8 cellular contexts compared by ENCODE assay signal in genomic region chr12:89706551-89707348, GRCh38. TPM values are rescaled to one million over a fixed set of nuclear protein-coding genes. Genes with fewer than 3 reads are reported as not detected.
DNase-seq lines count a peak whose midpoint lies in the region; ATAC-seq and TF ChIP-seq lines count a peak whose summit lies in the region.

No MANE protein-coding gene starts in this region.

- POLR2A ChIA-PET in Caco-2 (lab: Charles Lee), result no interaction called here
- POLR2A ChIA-PET in activated CD4-positive, alpha-beta memory T cell treated with anti-CD3 and anti-CD28 coated beads for 36 hours (lab: Charles Lee), result interaction anchor here (0.7 kb wide), 1 partner anchor 761 kb away, joined by 3 read pairs; no protein-coding TSS in a partner anchor

- H3K27ac Mint-ChIP-seq in Caco-2 (ENCODE audit: unreplicated experiment), result peak overlapping the region; percentile 77
- H3K27ac Mint-ChIP-seq in activated CD4-positive, alpha-beta memory T cell treated with anti-CD3 and anti-CD28 coated beads for 36 hours, result peak overlapping the region; percentile 84

- H3K27me3 ChIP-seq in Caco-2 (replicated peaks; ENCODE audit: control insufficient read depth, insufficient read depth, low read length) (no peaks in the 10 kb centered on the region), HUES6 (ENCODE audit: control insufficient read depth, insufficient read depth, low read length) (peaks cover 42% of the 10 kb centered on the region)

- peaks cover 31% of the 10 kb centered on the region for H3K4me1 ChIP-seq in Caco-2
- H3K4me1 ChIP-seq in HUES6 (ENCODE audit: control insufficient read depth, insufficient read depth, low read length), result peaks cover 6% of the 10 kb centered on the region; the same call in 1 of the 2 replicates

- H3K4me1 Mint-ChIP-seq in Caco-2 (ENCODE audit: low read depth, unreplicated experiment), result peaks cover 24% of the 10 kb centered on the region
- H3K4me1 Mint-ChIP-seq in activated CD4-positive, alpha-beta memory T cell treated with anti-CD3 and anti-CD28 coated beads for 36 hours (ENCODE audit: low read depth), result peaks cover 55% of the 10 kb centered on the region

- TF ChIP-seq CTCF in Caco-2 (IDR thresholded peaks at IDR 0.05; ENCODE audit: insufficient read depth in 1 of 2, low read depth in 1 of 2, low read length in 1 of 2, severe bottlenecking in 1 of 2, unreplicated experiment in 1 of 2), result no peak

- H3K4me3 ChIP-seq in Caco-2 (ENCODE audit: low read depth, low read length), result peak overlapping the region; percentile 98
- H3K4me3 ChIP-seq in HUES6 (ENCODE audit: low read depth, low read length), result peak overlapping the region; percentile 83
- peak overlapping the region; percentile 95 for H3K4me3 ChIP-seq in skeletal muscle cell (ENCODE audit: low read depth, low read length)

- H3K27me3 Mint-ChIP-seq in Caco-2 (ENCODE audit: insufficient read depth, unreplicated experiment), result no peaks in the 10 kb centered on the region
- no peaks in the 10 kb centered on the region for H3K27me3 Mint-ChIP-seq in activated CD4-positive, alpha-beta memory T cell treated with anti-CD3 and anti-CD28 coated beads for 36 hours

- H3K9me3 Mint-ChIP-seq in Caco-2 (ENCODE audit: unreplicated experiment), result no peaks in the 10 kb centered on the region
- no peaks in the 10 kb centered on the region for H3K9me3 Mint-ChIP-seq in activated CD4-positive, alpha-beta memory T cell treated with anti-CD3 and anti-CD28 coated beads for 36 hours

- intact Hi-C loops in Caco-2 (cut with micrococcal nuclease; ENCODE audit: unreplicated experiment) (loop anchor here (1.0 to 10.0 kb wide), 5 partner anchors 44 to 396 kb away; partner anchors contain the start of gene DUSP6), head of caudate nucleus (cut with DNase I) (loop anchor here (5.0 kb wide), 1 partner anchor 159 kb away; no protein-coding TSS in a partner anchor)
- intact Hi-C loops in activated CD4-positive, alpha-beta memory T cell treated with anti-CD3 and anti-CD28 coated beads for 36 hours (cut with micrococcal nuclease), result loop anchor here (2.0 to 5.0 kb wide), 5 partner anchors 70 to 396 kb away; no protein-coding TSS in a partner anchor

- H3K4me3 Mint-ChIP-seq in Caco-2 (ENCODE audit: unreplicated experiment), result peak overlapping the region; percentile 79
- H3K4me3 Mint-ChIP-seq in activated CD4-positive, alpha-beta memory T cell treated with anti-CD3 and anti-CD28 coated beads for 36 hours, result peak overlapping the region; percentile 94

- DNase-seq in Caco-2, result peak in 1 of 2 experiments; percentile 4
- no peak for DNase-seq in activated CD4-positive, alpha-beta memory T cell treated with anti-CD3 and anti-CD28 coated beads for 36 hours
- peak; percentile 29 to 77 (median 58) for DNase-seq in head of caudate nucleus
- DNase-seq in skeletal muscle cell (ENCODE audit: low read depth), result no peak
- no peak for DNase-seq in NOMO-1 (lab: John Stamatoyannopoulos, UW; ENCODE audit: unreplicated experiment in 2 of 2)
- DNase-seq in GM19240 (ENCODE audit: insufficient read length, low spot score), result no peak

- no peak overlapping the region for H3K27ac ChIP-seq in HUES6 (ENCODE audit: low read depth, low read length)

- peaks cover 15% of the 10 kb centered on the region for H3K36me3 Mint-ChIP-seq in Caco-2 (ENCODE audit: insufficient read depth, unreplicated experiment)
- H3K36me3 Mint-ChIP-seq in activated CD4-positive, alpha-beta memory T cell treated with anti-CD3 and anti-CD28 coated beads for 36 hours, result peaks cover 1% of the 10 kb centered on the region

- no peak for ATAC-seq in GM19452 (IDR thresholded peaks at IDR 0.05; ENCODE audit: unreplicated experiment)

- peak overlapping the region; percentile 97 for H3K9ac ChIP-seq in HUES6 (ENCODE audit: low read length)

- H3K9me3 ChIP-seq in Caco-2 (no peaks in the 10 kb centered on the region), HUES6 (ENCODE audit: control insufficient read depth, insufficient read depth, low read depth, low read length) (no peaks in the 10 kb centered on the region)

- CTCF ChIA-PET in Caco-2 (lab: Charles Lee), result no interaction called here
- CTCF ChIA-PET in activated CD4-positive, alpha-beta memory T cell treated with anti-CD3 and anti-CD28 coated beads for 36 hours (lab: Charles Lee), result interaction anchor here (0.6 to 2.3 kb wide), 5 partner anchors 10 to 397 kb away, joined by 3 to 10 read pairs (median 5); no protein-coding TSS in a partner anchor

- TSS peak; percentile 16 for BruUV-seq in Caco-2 (replicated peaks; lab: Mats Ljungman, UMichigan)

- H3K36me3 ChIP-seq in Caco-2 (ENCODE audit: control insufficient read depth, insufficient read depth, low read length) (no peaks in the 10 kb centered on the region; the same call in 1 of the 2 replicates), HUES6 (ENCODE audit: control insufficient read depth, insufficient read depth, low read length) (no peaks in the 10 kb centered on the region)

RNA-seq across cellular contexts. Expression of gene ATP2B1, which starts 1.9 kb away (rescaled TPM):
- total RNA-seq in Caco-2 (2022), result 97.7 and 107 TPM in 2 replicates
- 10 to 100 TPM; 22.6 to 24.8 TPM for total RNA-seq in activated CD4-positive, alpha-beta memory T cell treated with anti-CD3 and anti-CD28 coated beads for 36 hours

Comparison
In these comparisons a context has a peak if more than half of its experiments do, and no peak if none do; other contexts are left out.
1. DNase-seq: peak in head of caudate nucleus (42 of 42); none in activated CD4-positive, alpha-beta memory T cell treated with anti-CD3 and anti-CD28 coated beads for 36 hours (single experiment), skeletal muscle cell (single experiment), NOMO-1 (0 of 2) and GM19240 (single experiment).
2. Peak in every context shown above with its lines, with median percentiles within 50 percentile points of each other: H3K4me3 ChIP-seq.